8 cellular contexts compared by ENCODE assay signal in genomic region chr17:58513913-58514794, GRCh38. TPM values are rescaled to one million over a fixed set of nuclear protein-coding genes. Genes with fewer than 3 reads are reported as not detected.
A peak's percentile ranks its signal among the peaks of the same experiment; 100 is the strongest.
DNase-seq lines count a peak whose midpoint lies in the region; ATAC-seq, FAIRE-seq and TF ChIP-seq lines count a peak whose summit lies in the region.

MTMR4 (minus strand) TSS chr17:58514638; CDS start chr17:58514407, 231 bp downstream.

- H3K4me1 ChIP-seq in A673 (ENCODE audit: insufficient read depth, low read length, poor library complexity, severe bottlenecking) (peaks cover 20% of the 10 kb centered on the region), astrocyte (ENCODE audit: insufficient read depth, low read length) (peaks cover 22% of the 10 kb centered on the region), urinary bladder (ENCODE audit: insufficient read depth) (peaks cover 2% of the 10 kb centered on the region)

- POLR2A ChIA-PET in A673 (lab: Charles Lee; ENCODE audit: low non-redundant PET), result no interaction called here

- H3K79me2 ChIP-seq in astrocyte (ENCODE audit: insufficient read depth, low read length), result peaks cover 5% of the 10 kb centered on the region

- H3K36me3 ChIP-seq in A673 (ENCODE audit: insufficient read depth, low read length, poor library complexity, severe bottlenecking) (peaks cover 37% of the 10 kb centered on the region), astrocyte (ENCODE audit: insufficient read depth, low read length) (peaks cover 16% of the 10 kb centered on the region), urinary bladder (ENCODE audit: insufficient read depth) (peaks cover 2% of the 10 kb centered on the region)

- H3K27ac Mint-ChIP-seq in astrocyte (ENCODE audit: unreplicated experiment), result no peak within 1 kb of the TSS

- peak within 1 kb of the TSS; percentile 91 for H3K4me2 ChIP-seq in astrocyte (ENCODE audit: low read length)

- no peaks in the 10 kb centered on the region for H3K9me3 ChIP-seq in A673 (ENCODE audit: low read depth, low read length, poor library complexity, severe bottlenecking)
- H3K9me3 ChIP-seq in astrocyte (ENCODE audit: insufficient read depth, low read depth, low read length), result no peaks in the 10 kb centered on the region

- peak within 1 kb of the TSS; percentile 76 for H2AFZ ChIP-seq in astrocyte (ENCODE audit: low read depth, low read length)

- CTCF ChIA-PET in A673 (lab: Charles Lee), result no interaction called here

- under 1% methylated on average over 62 of the region's 64 CpGs for WGBS in urinary bladder

- peaks cover 13% of the 10 kb centered on the region for H3K4me1 Mint-ChIP-seq in astrocyte (ENCODE audit: low read depth, unreplicated experiment)

- H3K36me3 Mint-ChIP-seq in astrocyte (ENCODE audit: low read depth, unreplicated experiment), result peaks cover 14% of the 10 kb centered on the region

- no peaks in the 10 kb centered on the region for H3K9me3 Mint-ChIP-seq in astrocyte (ENCODE audit: unreplicated experiment)

- intact Hi-C loops in A673 (cut with micrococcal nuclease; ENCODE audit: unreplicated experiment), result loop anchor here (10.0 kb wide), 2 partner anchors 181 to 641 kb away; partner anchors contain the start of genes PRR11, RAD51C, SKA2 and TEX14

- BruUV-seq in A673 (replicated peaks; lab: Mats Ljungman, UMichigan), result no TSS peak

- ATAC-seq in GM19463 (IDR thresholded peaks at IDR 0.05; ENCODE audit: unreplicated experiment), result peak; percentile 21

- H3K9ac ChIP-seq in astrocyte (ENCODE audit: low read length), result peak within 1 kb of the TSS; percentile 81

- H3K4me3 ChIP-seq in A673 (ENCODE audit: low read depth, low read length, poor library complexity, severe bottlenecking) (peak within 1 kb of the TSS; percentile 83), astrocyte (ENCODE audit: insufficient read depth, low read depth, low read length) (peak within 1 kb of the TSS; percentile 78), urinary bladder (ENCODE audit: low read depth, low read length) (peak within 1 kb of the TSS; percentile 70)

- H3K4me3 Mint-ChIP-seq in astrocyte (ENCODE audit: unreplicated experiment), result peak within 1 kb of the TSS; percentile 87

- peaks cover 2% of the 10 kb centered on the region for H3K27me3 Mint-ChIP-seq in astrocyte (ENCODE audit: low read depth, unreplicated experiment)

- H3K27ac ChIP-seq in A673 (ENCODE audit: low read depth, low read length, poor library complexity, severe bottlenecking), result peak within 1 kb of the TSS; percentile 80
- peak within 1 kb of the TSS; percentile 45 for H3K27ac ChIP-seq in astrocyte (ENCODE audit: low read depth, low read length)
- peak within 1 kb of the TSS; percentile 70 for H3K27ac ChIP-seq in urinary bladder (ENCODE audit: low read depth)

- DNase-seq in A673 (ENCODE audit: low spot score) (peak; percentile 93), NCI-H1694 treated with DMSO at 0.1 percent for 48 hours (lab: John Stamatoyannopoulos, UW) (peak; percentile 70), T-helper 9 cell (peak; percentile 68), astrocyte (ENCODE audit: low read depth) (peak; percentile 39), hepatic stellate cell (ENCODE audit: low spot score) (peak; percentile 86), putamen (ENCODE audit: low spot score) (peak; percentile 88)

- TF ChIP-seq CTCF in A673 (conservative IDR thresholded peaks at IDR 0.05; ENCODE audit: low read depth, low read length) (no peak), astrocyte (IDR thresholded peaks at IDR 0.05; ENCODE audit: insufficient read depth, low read depth, low read length) (no peak)

- FAIRE-seq in astrocyte (lab: Jason Lieb, UNC), result no peak

- H3K27me3 ChIP-seq in A673 (replicated peaks; ENCODE audit: insufficient read depth, low read depth, low read length, poor library complexity) (no peaks in the 10 kb centered on the region), astrocyte (ENCODE audit: insufficient read depth, low read length) (no peaks in the 10 kb centered on the region)

- peaks cover 25% of the 10 kb centered on the region for H4K20me1 ChIP-seq in astrocyte (ENCODE audit: insufficient read depth, low read length)

RNA-seq across cellular contexts. Expression of gene MTMR4, which starts in this region (rescaled TPM):
- 79.4 and 81.9 TPM in 2 replicates for total RNA-seq in A673 (2021)
- 13.9 and 17.6 TPM in 2 replicates for total RNA-seq in astrocyte
- total RNA-seq in urinary bladder, result 41.1 TPM
- 14.5 TPM for polyA plus RNA-seq in urinary bladder

Comparison
In these comparisons a context has a peak if more than half of its experiments do, and no peak if none do; other contexts are left out.
1. Peak in every context shown above with its lines: DNase-seq, ATAC-seq, H3K4me3 ChIP-seq and H3K27ac ChIP-seq.
2. DNase-seq: peak in every context shown above with its lines; median percentile 93 in A673; 88 in putamen; 86 in hepatic stellate cell; 70 in NCI-H1694 treated with DMSO at 0.1 percent for 48 hours; 68 in T-helper 9 cell; 39 in astrocyte.